Comparison of ENCODE assay signal across 24 cellular contexts in genomic region chr9:132886358-132886725, GRCh38. TPM values are rescaled to one million over a fixed set of nuclear protein-coding genes. Genes with fewer than 3 reads are reported as not detected.
"Had no signal": no experiment of that assay in that cellular context is flagged by ENCODE, and none has a peak within 500 bp of the region (broad histone marks: within the 10 kb centered on the region; RNA-seq: fewer than 3 reads in every experiment).

No MANE protein-coding gene starts in this region.

- H3K4me3 Mint-ChIP-seq: immature natural killer cell; mesothelial cell of epicardium; naive thymus-derived CD4-positive, alpha-beta T cell; nephron; neural crest cell; stimulated activated effector memory CD8-positive, alpha-beta T cell treated with anti-CD3 and anti-CD28 coated beads, Interleukin-12 subunit alpha, Interleukin-12 subunit beta, amount 100 ng/mL, for 72 hours; stimulated activated naive CD8-positive, alpha-beta T cell treated with anti-CD3 and anti-CD28 coated beads, Interleukin-15, Interleukin-2, amounts not matched to agents 100 ng/mL and 50 ng/mL, for 24 hours; type B pancreatic cell had no signal

- H3K9me3 Mint-ChIP-seq: immature natural killer cell; mesothelial cell of epicardium; naive thymus-derived CD4-positive, alpha-beta T cell; nephron; neural crest cell; stimulated activated effector memory CD8-positive, alpha-beta T cell treated with anti-CD3 and anti-CD28 coated beads, Interleukin-12 subunit alpha, Interleukin-12 subunit beta, amount 100 ng/mL, for 72 hours; stimulated activated naive CD8-positive, alpha-beta T cell treated with anti-CD3 and anti-CD28 coated beads, Interleukin-15, Interleukin-2, amounts not matched to agents 100 ng/mL and 50 ng/mL, for 24 hours; type B pancreatic cell had no signal

- H3K4me1 Mint-ChIP-seq: mesothelial cell of epicardium, nephron, neural crest cell had no signal

- H3K4me3 ChIP-seq: left lung, lung, pancreas, psoas muscle, skin epidermis, suprapubic skin, thoracic aorta, tibial nerve, vagina had no signal

- H3K9me3 ChIP-seq: left lung, pancreas, psoas muscle, suprapubic skin, thoracic aorta, tibial nerve, vagina had no signal

- ATAC-seq: naive thymus-derived CD4-positive, alpha-beta T cell; pancreas; psoas muscle; sciatic nerve; stimulated activated effector memory CD8-positive, alpha-beta T cell treated with anti-CD3 and anti-CD28 coated beads, Interleukin-12 subunit alpha, Interleukin-12 subunit beta, amount 100 ng/mL, for 72 hours had no signal

- H3K4me1 ChIP-seq: left lung, pancreas, psoas muscle, suprapubic skin, tibial nerve, vagina had no signal

- H3K36me3 Mint-ChIP-seq: immature natural killer cell; mesothelial cell of epicardium; stimulated activated effector memory CD8-positive, alpha-beta T cell treated with anti-CD3 and anti-CD28 coated beads, Interleukin-12 subunit alpha, Interleukin-12 subunit beta, amount 100 ng/mL, for 72 hours; type B pancreatic cell had no signal

- H3K27ac Mint-ChIP-seq: immature natural killer cell; mesothelial cell of epicardium; nephron; stimulated activated effector memory CD8-positive, alpha-beta T cell treated with anti-CD3 and anti-CD28 coated beads, Interleukin-12 subunit alpha, Interleukin-12 subunit beta, amount 100 ng/mL, for 72 hours; stimulated activated naive CD8-positive, alpha-beta T cell treated with anti-CD3 and anti-CD28 coated beads, Interleukin-15, Interleukin-2, amounts not matched to agents 100 ng/mL and 50 ng/mL, for 24 hours; type B pancreatic cell had no signal

- H3K36me3 ChIP-seq: left lung, pancreas had no signal

- H3K27ac ChIP-seq: left lung, pancreas, psoas muscle, skin epidermis, suprapubic skin, thoracic aorta, tibial nerve, vagina had no signal

- H3K27me3 Mint-ChIP-seq: naive thymus-derived CD4-positive, alpha-beta T cell; stimulated activated naive CD8-positive, alpha-beta T cell treated with anti-CD3 and anti-CD28 coated beads, Interleukin-15, Interleukin-2, amounts not matched to agents 100 ng/mL and 50 ng/mL, for 24 hours; type B pancreatic cell had no signal

- H3K27me3 ChIP-seq: left lung, pancreas, suprapubic skin, tibial nerve, vagina had no signal

- DNase-seq: hypothalamus; kidney; mesendoderm; naive thymus-derived CD4-positive, alpha-beta T cell; nucleus accumbens; psoas muscle; stimulated activated CD4-positive, alpha-beta T cell treated with anti-CD3 and anti-CD28 coated beads, Interleukin-4, amount 100 ng/mL, for 24 hours; stimulated activated naive CD4-positive, alpha-beta T cell had no signal

RNA-seq across cellular contexts. Expression of gene AK8, which starts 8.3 kb away (rescaled TPM):
- total RNA-seq: psoas muscle had no signal
